17 cellular contexts compared by ENCODE assay signal in genomic region chr10:75611972-75612331, GRCh38.
DNase-seq lines count a peak whose midpoint lies in the region; ATAC-seq, FAIRE-seq and TF ChIP-seq lines count a peak whose summit lies in the region.
"Had no signal": no experiment of that assay in that cellular context is flagged by ENCODE, and none has a peak within 500 bp of the region (broad histone marks: within the 10 kb centered on the region; RNA-seq: fewer than 3 reads in every experiment).

No MANE protein-coding gene starts in this region.

- no peak for FAIRE-seq in small intestine (lab: Jason Lieb, UNC)

- WGBS in gastroesophageal sphincter (ENCODE audit: low coverage in 1 of 2), 2 donors: 78 to 90% methylated on average over 3 of the region's 3 CpGs
- WGBS in small intestine, 3 donors: 58 to 70% (median 67%) methylated on average over 3 of the region's 3 CpGs

- no peak for TF ChIP-seq CTCF in gastroesophageal sphincter (IDR thresholded peaks at IDR 0.05)

- H3K27me3 ChIP-seq in gastroesophageal sphincter: no peaks in the 10 kb centered on the region
- H3K27me3 ChIP-seq in small intestine (ENCODE audit: control insufficient read depth in 2 of 2, insufficient read depth in 2 of 2, low read length in 2 of 2): no peaks in the 10 kb centered on the region

- DNase-seq in small intestine (no peak), HuH-7.5 (ENCODE audit: low spot score) (no peak), KBM-7 (no peak), NCI-H1105 (lab: John Stamatoyannopoulos, UW) (no peak)
- DNase-seq in activated CD4-positive, alpha-beta T cell treated with anti-CD3 and anti-CD28 coated beads for 1 hour: no peak
- DNase-seq: activated CD4-positive, alpha-beta T cell treated with anti-CD3 and anti-CD28 coated beads for 36 hours; activated naive CD4-positive, alpha-beta T cell treated with anti-CD3 and anti-CD28 coated beads, Interleukin-2, amount 10 ng/mL, durations not matched to agents 7 days and 5 days; dermis blood vessel endothelial cell; HFFc6; NCI-H1092; NCI-H2171; stimulated activated CD4-positive, alpha-beta T cell treated with anti-CD3 and anti-CD28 coated beads, Interleukin-2, amount 100 ng/mL, for 48 hours; stimulated activated CD8-positive, alpha-beta memory T cell treated with anti-CD3 and anti-CD28 coated beads, Interleukin-4, amount 100 ng/mL, for 48 hours had no signal

- in situ Hi-C loops in KBM-7 (cut with MboI; ENCODE audit: low pct_unique_long_range_greater_than_20kb, low sequenced_read_pairs): no loop called here

- no peak for TF ChIP-seq EP300 in gastroesophageal sphincter (IDR thresholded peaks at IDR 0.05)

- H3K27ac ChIP-seq in gastroesophageal sphincter: peak overlapping the region in 3 of 4 donors; percentile 15 to 53 (median 42)
- peak overlapping the region; percentile 43 to 78 for H3K27ac ChIP-seq in small intestine (ENCODE audit: low read depth in 1 of 2, low read length in 1 of 2)

- ATAC-seq in GM19043 (IDR thresholded peaks at IDR 0.05; ENCODE audit: low read depth, unreplicated experiment) (peak; percentile 17), HG03064 (IDR thresholded peaks at IDR 0.05; ENCODE audit: low read depth, unreplicated experiment) (peak; percentile 23), gastroesophageal sphincter (no peak)
- ATAC-seq: activated CD4-positive, alpha-beta T cell treated with anti-CD3 and anti-CD28 coated beads for 36 hours; natural killer cell treated with Interleukin-12 subunit alpha and Interleukin-12 subunit beta and Interleukin-15 and Interleukin-18, amount 100 ng/mL, for 72 hours had no signal

- no peaks in the 10 kb centered on the region for H3K36me3 ChIP-seq in gastroesophageal sphincter
- H3K36me3 ChIP-seq in small intestine (ENCODE audit: control insufficient read depth in 2 of 2, insufficient read depth in 2 of 2, low read length in 2 of 2): no peaks in the 10 kb centered on the region

- no peak for TF ChIP-seq POLR2A in gastroesophageal sphincter (IDR thresholded peaks at IDR 0.05)

- H3K4me1 ChIP-seq in gastroesophageal sphincter (peaks cover 0 to 45% (median 4%) of the 10 kb centered on the region in 3 donors), small intestine (ENCODE audit: control insufficient read depth in 2 of 2, insufficient read depth in 1 of 2, low read depth in 1 of 2, low read length in 1 of 2) (peaks cover 2 to 11% of the 10 kb centered on the region in 2 donors)

- no peaks in the 10 kb centered on the region for H3K9me3 ChIP-seq in gastroesophageal sphincter
- no peaks in the 10 kb centered on the region for H3K9me3 ChIP-seq in small intestine (ENCODE audit: control insufficient read depth, low read depth)

- no peak overlapping the region for H3K4me3 ChIP-seq in gastroesophageal sphincter
- no peak overlapping the region for H3K4me3 ChIP-seq in small intestine (ENCODE audit: low read depth in 1 of 2, low read length in 2 of 2)
